ENCODE assay signal across 18 cellular contexts in genomic region chr5:157818368-157818767, GRCh38. TPM values are rescaled to one million over a fixed set of nuclear protein-coding genes. Genes with fewer than 3 reads are reported as not detected.
DNase-seq lines count a peak whose midpoint lies in the region; ATAC-seq, FAIRE-seq and TF ChIP-seq lines count a peak whose summit lies in the region.
"Had no signal": no experiment of that assay in that cellular context is flagged by ENCODE, and none has a peak within 500 bp of the region (broad histone marks: within the 10 kb centered on the region; RNA-seq: fewer than 3 reads in every experiment).

No MANE protein-coding gene starts in this region.

- H3K4me2 ChIP-seq in K562 (ENCODE audit: insufficient read depth, low read length) (no peak overlapping the region), HepG2 (ENCODE audit: low read depth, low read length) (no peak overlapping the region), OCI-LY7 (ENCODE audit: low read length) (no peak overlapping the region)
- H3K4me2 ChIP-seq: BLaER1 had no signal

- H3K9ac ChIP-seq in K562 (ENCODE audit: insufficient read depth in 1 of 2, low read depth in 2 of 2, low read length in 2 of 2) (no peak overlapping the region), HepG2 (ENCODE audit: insufficient read depth, low read depth, low read length) (no peak overlapping the region)
- H3K9ac ChIP-seq: BLaER1 had no signal

- no peak for TF ChIP-seq CTCF in HEK293 (tag by site-specific recombination; IDR thresholded peaks at IDR 0.05)
- no peak for TF ChIP-seq CTCF in K562 (IDR thresholded peaks at IDR 0.05 in 2 of 3, conservative IDR thresholded peaks at IDR 0.05 in 1 of 3; ENCODE audit: insufficient read depth in 2 of 3, low read depth in 1 of 3, low read length in 3 of 3)
- no peak for TF ChIP-seq CTCF in HepG2 (CRISPR knock-in tag; IDR thresholded peaks at IDR 0.05)
- TF ChIP-seq CTCF in OCI-LY7 (conservative IDR thresholded peaks at IDR 0.05; ENCODE audit: low read length) = no peak

- no peak for TF ChIP-seq RAD21 in K562 (CRISPR knock-in tag; conservative IDR thresholded peaks at IDR 0.05 in 1 of 2, IDR thresholded peaks at IDR 0.05 in 1 of 2)
- no peak for TF ChIP-seq RAD21 in HepG2 (CRISPR knock-in tag; IDR thresholded peaks at IDR 0.05)

- BruUV-seq in K562 (replicated peaks; lab: Mats Ljungman, UMichigan) (no TSS peak), HepG2 (replicated peaks; lab: Mats Ljungman, UMichigan) (no TSS peak), OCI-LY7 (replicated peaks; lab: Mats Ljungman, UMichigan) (no TSS peak)

- POLR2A ChIA-PET in HEK293 (lab: Yijun Ruan, JAX) (no interaction called here), K562 (lab: Yijun Ruan, JAX) (no interaction called here), HepG2 (lab: Yijun Ruan, JAX) (no interaction called here), OCI-LY7 (lab: Charles Lee) (interaction anchor here (0.6 to 4.3 kb wide), 8 partner anchors 10 to 134 kb away, joined by 3 to 15 read pairs (median 3); partner anchors contain the start of gene CLINT1)

- H3K36me3 ChIP-seq in HEK293 (ENCODE audit: control insufficient read depth in 2 of 2, insufficient read depth in 1 of 2, low read length in 2 of 2) (peaks cover 12 to 25% of the 10 kb centered on the region in 2 experiments), K562 (ENCODE audit: control insufficient read depth, insufficient read depth, low read length) (peaks cover 43% of the 10 kb centered on the region), HepG2 (replicated peaks in 1 of 2; ENCODE audit: control insufficient read depth in 1 of 2, insufficient read depth in 2 of 2, low read length in 2 of 2) (peaks cover 7 to 21% of the 10 kb centered on the region in 2 experiments), OCI-LY7 (ENCODE audit: insufficient read depth, low read length) (peaks cover 67% of the 10 kb centered on the region)

- H3K4me3 ChIP-seq in HEK293 (ENCODE audit: low read depth, low read length) (no peak overlapping the region), K562 (no peak overlapping the region), HepG2 (replicated peaks in 1 of 3; ENCODE audit: insufficient read depth in 1 of 3, low read depth in 2 of 3, low read length in 3 of 3) (no peak overlapping the region), OCI-LY7 (ENCODE audit: low read depth, low read length, poor library complexity, severe bottlenecking) (no peak overlapping the region)
- H3K4me3 ChIP-seq: BLaER1 had no signal

- H3K4me1 ChIP-seq in HEK293 (ENCODE audit: control insufficient read depth, insufficient read depth, low read length) = peaks cover 6% of the 10 kb centered on the region
- H3K4me1 ChIP-seq in K562 (replicated peaks in 1 of 2; ENCODE audit: control insufficient read depth in 2 of 2, insufficient read depth in 2 of 2, low read length in 2 of 2) = no peaks in the 10 kb centered on the region; a peak in 1 of 5 replicates
- peaks cover 37% of the 10 kb centered on the region for H3K4me1 ChIP-seq in HepG2 (ENCODE audit: insufficient read depth, low read length)
- peaks cover 55% of the 10 kb centered on the region for H3K4me1 ChIP-seq in OCI-LY7 (ENCODE audit: insufficient read depth, low read length, poor library complexity, severe bottlenecking)

- H3K27ac ChIP-seq in HEK293 (ENCODE audit: extremely low read depth, low read depth, low read length) (no peak overlapping the region), K562 (ENCODE audit: extremely low read depth, low read depth, low read length) (no peak overlapping the region), HepG2 (ENCODE audit: extremely low read length, insufficient read depth, low read length) (no peak overlapping the region), OCI-LY7 (ENCODE audit: low read depth, low read length, poor library complexity, severe bottlenecking) (no peak overlapping the region)
- H3K27ac ChIP-seq: 22Rv1, BLaER1, C4-2B had no signal

- H3K9me1 ChIP-seq in K562 (ENCODE audit: control insufficient read depth, insufficient read depth, low read length) = no peaks in the 10 kb centered on the region

- DNase-seq in K562 (ENCODE audit: extremely low read depth in 1 of 4, low spot score in 3 of 4) (no peak), HepG2 (ENCODE audit: low spot score) (no peak), dermis blood vessel endothelial cell (no peak), OCI-LY7 (ENCODE audit: low spot score) (no peak)
- no peak for DNase-seq in activated CD4-positive, CD25-positive, alpha-beta regulatory T cell (lab: John Stamatoyannopoulos, UW)
- DNase-seq: Caco-2; CD4-positive, CD25-positive, alpha-beta regulatory T cell; CD8-positive, alpha-beta T cell; DMS153; DND-41; GOT3; H7; HCEC 1CT had no signal

- no peaks in the 10 kb centered on the region for H3K27me3 ChIP-seq in K562 (ENCODE audit: control insufficient read depth in 2 of 2, insufficient read depth in 2 of 2, low read length in 2 of 2)
- no peaks in the 10 kb centered on the region for H3K27me3 ChIP-seq in HepG2 (ENCODE audit: control insufficient read depth in 1 of 2, insufficient read depth in 2 of 2, low read length in 2 of 2)
- H3K27me3 ChIP-seq: BLaER1 had no signal

- CTCF ChIA-PET in HEK293 (lab: Yijun Ruan, JAX) (interaction anchor here (0.7 to 4.3 kb wide), 8 partner anchors 12 to 357 kb away, joined by 3 to 42 read pairs (median 4); no protein-coding TSS in a partner anchor), K562 (lab: Yijun Ruan, JAX; ENCODE audit: low intra/inter-chr PET ratio) (no interaction called here), HepG2 (lab: Yijun Ruan, JAX; ENCODE audit: low intra/inter-chr PET ratio, low total read pairs) (interaction anchor here (2.2 to 2.6 kb wide), 3 partner anchors 100 to 177 kb away, joined by 11 to 21 read pairs (median 15); no protein-coding TSS in a partner anchor), OCI-LY7 (lab: Charles Lee; ENCODE audit: unreplicated experiment) (interaction anchor here (1.0 to 1.4 kb wide), 2 partner anchors 129 to 131 kb away, joined by 3 read pairs; no protein-coding TSS in a partner anchor)

- 94% methylated on average over 2 of the region's 2 CpGs for WGBS in K562 (ENCODE audit: insufficient coverage, low coverage, missing lambda C conversion rate)
- WGBS in HepG2 (ENCODE audit: low lambda C conversion rate) = 97% methylated on average over 2 of the region's 2 CpGs

- H4K20me1 ChIP-seq in K562 (replicated peaks; ENCODE audit: control insufficient read depth, insufficient read depth, low read length) (no peaks in the 10 kb centered on the region; the same call in 1 of the 2 replicates), HepG2 (ENCODE audit: insufficient read depth, low read length) (peaks cover 36% of the 10 kb centered on the region), OCI-LY7 (ENCODE audit: insufficient read depth, low read length) (no peaks in the 10 kb centered on the region; the same call in 1 of the 2 replicates)

- H3K9me2 ChIP-seq in OCI-LY7 (ENCODE audit: insufficient read depth, low read length) = no peaks in the 10 kb centered on the region

- H3K9me3 ChIP-seq in HEK293 (ENCODE audit: control insufficient read depth, insufficient read depth, low read depth, low read length) (no peaks in the 10 kb centered on the region), K562 (replicated peaks; ENCODE audit: control insufficient read depth, insufficient read depth, low read depth, low read length) (no peaks in the 10 kb centered on the region), HepG2 (ENCODE audit: low read length) (no peaks in the 10 kb centered on the region), OCI-LY7 (ENCODE audit: low read length) (peaks cover 16% of the 10 kb centered on the region)
- H3K9me3 ChIP-seq: Caco-2 had no signal

- FAIRE-seq in K562 (lab: Jason Lieb, UNC) (no peak), HepG2 (lab: Jason Lieb, UNC) (no peak)
- FAIRE-seq: GM12892 had no signal

- TF ChIP-seq POLR2A in K562 (conservative IDR thresholded peaks at IDR 0.05) (no peak), HepG2 (IDR thresholded peaks at IDR 0.05; ENCODE audit: insufficient read depth in 1 of 2, low read depth in 2 of 2, low read length in 2 of 2) (no peak)

- H2AFZ ChIP-seq in K562 (ENCODE audit: low read depth, low read length) = no peak overlapping the region
- H2AFZ ChIP-seq in HepG2 (ENCODE audit: low read length) = no peak overlapping the region
- H2AFZ ChIP-seq in OCI-LY7 (ENCODE audit: low read length) = no peak overlapping the region

- H3K79me2 ChIP-seq in K562 (ENCODE audit: control insufficient read depth, insufficient read depth, low read length) (peaks cover 65% of the 10 kb centered on the region), HepG2 (ENCODE audit: insufficient read depth, low read length) (peaks cover 46% of the 10 kb centered on the region), OCI-LY7 (ENCODE audit: insufficient read depth, low read depth, low read length) (peaks cover 82% of the 10 kb centered on the region)

- ATAC-seq in K562 = no peak
- ATAC-seq in HepG2 = no peak
- ATAC-seq: CD8-positive, alpha-beta T cell had no signal

- TF ChIP-seq EP300 in K562 (IDR thresholded peaks at IDR 0.05; ENCODE audit: low read length) (no peak), HepG2 (IDR thresholded peaks at IDR 0.05; ENCODE audit: low read depth in 2 of 2, low read length in 2 of 2) (no peak), HepG2 (CRISPR knock-in tag; IDR thresholded peaks at IDR 0.05; ENCODE audit: borderline replicate concordance) (no peak)

- intact Hi-C loops in K562 (cut with micrococcal nuclease) = no loop called here
- intact Hi-C loops in HepG2 (cut with micrococcal nuclease; ENCODE audit: unreplicated experiment) = no loop called here
- intact Hi-C loops in OCI-LY7 (cut with micrococcal nuclease; ENCODE audit: unreplicated experiment) = loop anchor here (1.0 kb wide), 1 partner anchor 177 kb away; no protein-coding TSS in a partner anchor

- in situ Hi-C loops in K562 (cut with MboI) (no loop called here), HepG2 (cut with HindIII; ENCODE audit: extremely low pct_ligation_motif_present, low pct_unique_long_range_greater_than_20kb) (no loop called here)

RNA-seq across cellular contexts. Expression of gene CLINT1, which starts 40.6 kb away (rescaled TPM):
- 50.5 and 114 TPM in 2 replicates for total RNA-seq in K562 (2011; cell fraction: chromatin; rRNA removed; ENCODE audit: low replicate concordance)
- 35.4 and 43.6 TPM in 2 replicates for total RNA-seq in K562 (2011; cell fraction: nucleolus; rRNA removed)
- 53.7 and 70.5 TPM in 2 replicates for total RNA-seq in K562 (2011; cell fraction: nucleoplasm; rRNA removed)
- total RNA-seq in K562 (2014; rRNA removed) = 47.5 and 62.6 TPM in 2 replicates
- total RNA-seq in K562 (2014; rRNA removed; fragmentation: Illumina TruSeq; extraction: Trizol) = 72.9 and 76.9 TPM in 2 replicates
- total RNA-seq in K562 (2015; rRNA removed; fragmentation: Illumina TruSeq; extraction: Trizol) = 66.7 and 71.4 TPM in 2 replicates
- total RNA-seq in K562 (2021) = 70.4 and 73.2 TPM in 2 replicates
- 125 and 162 TPM in 2 replicates for polyA plus RNA-seq in K562 (2011; rRNA removed)
- polyA plus RNA-seq in K562 (2011; cell fraction: cytosol; rRNA removed) = 198 and 220 TPM in 2 replicates
- polyA plus RNA-seq in K562 (2011; cell fraction: nucleus; rRNA removed) = 189 and 225 TPM in 2 replicates
- polyA plus RNA-seq in K562 (2012) = 65.5 and 75.7 TPM in 2 replicates
- polyA plus RNA-seq in K562 (2014; fragmentation: Illumina TruSeq; extraction: Trizol) = 104 and 120 TPM in 2 replicates
- 10 to 100 TPM; 23.6 to 24.5 TPM for polyA plus RNA-seq in K562 (2014; fragmentation: Nextera tagmentation; extraction: Ambion mirVana)
- polyA plus RNA-seq in K562 (2014; rRNA removed) = 69.5 and 78.9 TPM in 2 replicates
- 178 and 195 TPM in 2 replicates for polyA minus RNA-seq in K562 (2011; rRNA and poly(A)+ RNA removed)
- 78.4 and 91.4 TPM in 2 replicates for polyA minus RNA-seq in K562 (2011; cell fraction: cytosol; rRNA and poly(A)+ RNA removed)
- 36.9 and 68.3 TPM in 2 replicates for polyA minus RNA-seq in K562 (2011; cell fraction: nucleus; rRNA and poly(A)+ RNA removed)
- 64.0 and 82.9 TPM in 2 replicates for total RNA-seq in HepG2 (2016; rRNA removed; fragmentation: Illumina TruSeq; extraction: Trizol)
- total RNA-seq in HepG2 (2016; cell fraction: cytosol; rRNA removed; fragmentation: Illumina TruSeq; extraction: Trizol; ENCODE audit: low read depth) = 7.8 and 9.3 TPM in 2 replicates
- 63.2 and 76.8 TPM in 2 replicates for total RNA-seq in HepG2 (2016; cell fraction: insoluble cytoplasmic fraction; rRNA removed; fragmentation: Illumina TruSeq; extraction: Trizol)
- 19.7 and 23.3 TPM in 2 replicates for total RNA-seq in HepG2 (2016; cell fraction: membrane; rRNA removed; fragmentation: Illumina TruSeq; extraction: Trizol)
- 55.0 and 63.4 TPM in 2 replicates for total RNA-seq in HepG2 (2016; cell fraction: nucleus; rRNA removed; fragmentation: Illumina TruSeq; extraction: Trizol)
- 104 and 119 TPM in 2 replicates for polyA plus RNA-seq in HepG2 (2011; rRNA removed)
- polyA plus RNA-seq in HepG2 (2011; cell fraction: cytosol; rRNA removed) = 86.7 and 91.6 TPM in 2 replicates
- polyA plus RNA-seq in HepG2 (2011; cell fraction: nucleus; rRNA removed) = 138 and 160 TPM in 2 replicates
- polyA plus RNA-seq in HepG2 (2012) = 44.7 and 46.4 TPM in 2 replicates
- 2.5 and 3.0 TPM in 2 replicates for polyA plus RNA-seq in HepG2 (2016; cell fraction: cytosol; fragmentation: Illumina TruSeq; extraction: Trizol; ENCODE audit: low read depth)
- polyA plus RNA-seq in HepG2 (2016; cell fraction: insoluble cytoplasmic fraction; fragmentation: Illumina TruSeq; extraction: Trizol; ENCODE audit: low read depth) = 70.7 and 71.6 TPM in 2 replicates
- polyA plus RNA-seq in HepG2 (2016; cell fraction: membrane; fragmentation: Illumina TruSeq; extraction: Trizol; ENCODE audit: low read depth) = 8.3 and 8.8 TPM in 2 replicates
- polyA plus RNA-seq in HepG2 (2016; cell fraction: nucleus; fragmentation: Illumina TruSeq; extraction: Trizol; ENCODE audit: insufficient read depth, low read depth) = 88.3 and 90.6 TPM in 2 replicates
- 263 and 323 TPM in 2 replicates for polyA minus RNA-seq in HepG2 (2011; rRNA and poly(A)+ RNA removed; ENCODE audit: low replicate concordance)
- 52.7 and 54.0 TPM in 2 replicates for polyA minus RNA-seq in HepG2 (2011; cell fraction: cytosol; rRNA and poly(A)+ RNA removed)
- 71.2 and 76.1 TPM in 2 replicates for polyA minus RNA-seq in HepG2 (2011; cell fraction: nucleus; rRNA and poly(A)+ RNA removed)
- 92.4 and 131 TPM in 2 replicates for total RNA-seq in dermis blood vessel endothelial cell
- 86.1 and 107 TPM in 2 replicates for total RNA-seq in OCI-LY7 (2014; rRNA removed; shearing (Covaris generic))
- 120 and 135 TPM in 2 replicates for total RNA-seq in OCI-LY7 (2022)
